ENCODE assay signal across 33 cellular contexts in genomic region chr19:35093941-35094647, GRCh38. TPM values are rescaled to one million over a fixed set of nuclear protein-coding genes. Genes with fewer than 3 reads are reported as not detected.
"Had no signal": no experiment of that assay in that cellular context is flagged by ENCODE, and none has a peak within 500 bp of the region (broad histone marks: within the 10 kb centered on the region; RNA-seq: fewer than 3 reads in every experiment).

No MANE protein-coding gene starts in this region.

- ATAC-seq: activated CD8-positive, alpha-beta T cell treated with anti-CD3 and anti-CD28 coated beads for 36 hours; activated T-cell treated with anti-CD3 and anti-CD28 coated beads, Interleukin-2, amount 50 U/mL, for 72 hours; activated T-helper 17 cell treated with anti-CD3 and anti-CD28 coated beads, Interleukin-2, amount 50 U/mL, for 72 hours; PC-3; Right ventricle myocardium inferior had no signal

- H3K36me3 ChIP-seq: ascending aorta, cardiac muscle cell, Peyer's patch, WERI-Rb-1 had no signal

- DNase-seq: activated CD4-positive, alpha-beta T cell treated with anti-CD3 and anti-CD28 coated beads for 1 hour; activated CD4-positive, alpha-beta T cell treated with anti-CD3 and anti-CD28 coated beads for 48 hours; activated CD4-positive, CD25-positive, alpha-beta regulatory T cell; activated CD8-positive, alpha-beta T cell treated with anti-CD3 and anti-CD28 coated beads for 36 hours; activated effector memory CD4-positive, alpha-beta T cell treated with anti-CD3 and anti-CD28 coated beads, Interleukin-2, amount 50 U/mL, for 16 hours; activated naive CD4-positive, alpha-beta T cell; activated naive CD8-positive, alpha-beta T cell treated with anti-CD3 and anti-CD28 coated beads, Interleukin-2, amount 10 ng/mL, durations not matched to agents 7 days and 5 days; activated T-cell treated with anti-CD3 and anti-CD28 coated beads, Interleukin-2, amount 50 U/mL, for 1 hour; activated T-cell treated with anti-CD3 and anti-CD28 coated beads, Interleukin-2, amount 50 U/mL, for 72 hours; amygdala; Karpas-422; KBM-7; NCI-H1105; NCI-H1417 treated with DMSO at 0.1 percent for 48 hours; NCI-H187 treated with DMSO at 0.1 percent for 48 hours; NCI-H2081 treated with DMSO at 0.1 percent for 48 hours; NCI-H226; NCI-H446 treated with DMSO at 0.1 percent for 48 hours; NCI-H524 treated with DMSO at 0.1 percent for 48 hours; NK-92 treated with Interleukin-12 subunit alpha and Interleukin-12 subunit beta, amount 100 ng/mL, for 24 hours; PC-3; Peyer's patch; RPMI8226; SIG-M5; WERI-Rb-1 had no signal

- H3K27me3 ChIP-seq: cardiac muscle cell, Peyer's patch had no signal

- H3K4me3 ChIP-seq: ascending aorta, cardiac muscle cell, Peyer's patch had no signal

- H3K27ac ChIP-seq: ascending aorta, cardiac muscle cell, Peyer's patch had no signal

- H3K9me3 ChIP-seq: ascending aorta, Peyer's patch had no signal

RNA-seq across cellular contexts. Expression of gene FXYD3, which starts 21.5 kb away (rescaled TPM):
- total RNA-seq: activated CD8-positive, alpha-beta memory T cell treated with anti-CD3 and anti-CD28 coated beads for 36 hours; activated CD8-positive, alpha-beta T cell treated with anti-CD3 and anti-CD28 coated beads for 36 hours; activated naive CD8-positive, alpha-beta T cell treated with anti-CD3 and anti-CD28 coated beads, Interleukin-2, amount 10 ng/mL, durations not matched to agents 7 days and 5 days; activated T-cell treated with anti-CD3 and anti-CD28 coated beads, Interleukin-2, amount 50 U/mL, for 72 hours; activated T-helper 17 cell treated with anti-CD3 and anti-CD28 coated beads, Interleukin-2, amount 50 U/mL, for 72 hours; ascending aorta; cardiac muscle cell; SK-MEL-5 had no signal
- polyA plus RNA-seq: IgD-negative memory B cell had no signal

RNA-seq across cellular contexts. Expression of gene LGI4, which starts 40.8 kb away (rescaled TPM):
- total RNA-seq: activated CD8-positive, alpha-beta memory T cell treated with anti-CD3 and anti-CD28 coated beads for 36 hours; MCF 10A had no signal
- polyA plus RNA-seq: IgD-negative memory B cell had no signal

RNA-seq across cellular contexts. Expression of gene FXYD1, which starts 44.5 kb away (rescaled TPM):
- total RNA-seq: activated CD8-positive, alpha-beta memory T cell treated with anti-CD3 and anti-CD28 coated beads for 36 hours; activated naive CD8-positive, alpha-beta T cell treated with anti-CD3 and anti-CD28 coated beads, Interleukin-2, amount 10 ng/mL, durations not matched to agents 7 days and 5 days; MCF 10A; PC-3; SK-MEL-5 had no signal

RNA-seq across cellular contexts. Expression of gene FXYD7, which starts 49.0 kb away (rescaled TPM):
- total RNA-seq: activated CD8-positive, alpha-beta memory T cell treated with anti-CD3 and anti-CD28 coated beads for 36 hours; ascending aorta; MCF 10A; PC-3; Peyer's patch; Right ventricle myocardium inferior; SK-MEL-5 had no signal

RNA-seq across cellular contexts. Expression of gene HPN, which starts 52.6 kb away (rescaled TPM):
- total RNA-seq: activated CD8-positive, alpha-beta memory T cell treated with anti-CD3 and anti-CD28 coated beads for 36 hours; MCF 10A; SK-MEL-5 had no signal
- polyA plus RNA-seq: IgD-negative memory B cell had no signal
